Comparison of ENCODE assay signal across 15 cellular contexts in the genomic region with DNA sequence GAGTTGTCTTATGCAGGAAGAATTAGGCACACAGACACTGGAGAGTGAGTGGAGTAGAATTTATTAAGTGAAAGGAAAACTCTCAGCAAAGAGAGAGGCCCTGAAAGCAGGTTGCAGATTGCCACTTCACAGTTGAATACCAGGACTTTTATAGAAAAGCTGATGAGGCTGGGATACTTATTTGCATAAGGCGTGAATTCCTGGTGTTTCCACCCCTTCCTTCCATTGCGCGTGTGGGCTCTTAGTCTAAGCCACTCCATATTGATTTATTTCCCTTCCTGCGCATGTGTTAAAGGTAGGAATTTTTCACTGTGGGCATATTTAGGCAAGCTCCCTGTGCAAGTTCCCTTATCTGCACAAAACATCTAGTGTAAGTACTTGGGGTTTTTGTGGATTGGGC. TPM values are rescaled to one million over a fixed set of nuclear protein-coding genes. Genes with fewer than 3 reads are reported as not detected.
"Had no signal": no experiment of that assay in that cellular context is flagged by ENCODE, and none has a peak within 500 bp of the region (broad histone marks: within the 10 kb centered on the region; RNA-seq: fewer than 3 reads in every experiment).

No MANE protein-coding gene starts in this region.

RNA-seq across cellular contexts. Expression of a gene that starts 0.9 kb away (rescaled TPM):
- total RNA-seq: activated CD8-positive, alpha-beta memory T cell treated with anti-CD3 and anti-CD28 coated beads for 36 hours; activated naive CD8-positive, alpha-beta T cell treated with anti-CD3 and anti-CD28 coated beads for 36 hours; adrenal gland; aorta; cardiac septum; cerebellum; left ventricle myocardium inferior; osteocyte; prostate gland; right atrium auricular region; spleen; T-helper 17 cell; temporal lobe; tibial nerve had no signal
- polyA plus RNA-seq: immature natural killer cell, spleen had no signal
